In the genomic region with DNA sequence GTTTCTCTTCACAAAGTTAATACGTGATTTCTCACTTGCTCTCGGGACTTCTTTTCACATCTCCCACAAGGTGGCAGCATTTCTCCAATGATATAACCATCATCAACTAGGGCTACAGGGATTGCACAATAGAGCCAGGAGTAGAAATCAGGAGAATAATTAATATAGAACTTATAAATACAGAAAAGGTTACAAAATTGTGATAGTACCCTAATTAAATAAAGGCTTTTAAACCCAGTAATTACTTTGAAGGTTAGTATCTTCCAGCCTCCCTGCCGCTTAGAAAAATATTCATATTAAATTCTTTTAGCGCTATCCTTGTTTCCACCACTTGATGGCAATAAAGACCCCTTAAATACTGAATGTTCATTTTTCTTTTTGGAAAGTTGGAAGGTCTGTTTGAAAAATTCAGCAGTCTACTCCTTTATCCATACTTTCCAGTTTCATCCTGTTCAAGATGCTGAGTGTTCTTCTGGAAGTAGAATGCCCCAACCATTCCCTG, we compare ENCODE assay signal across 8 cellular contexts.
DNase-seq lines count a peak whose midpoint lies in the region; ATAC-seq, FAIRE-seq and TF ChIP-seq lines count a peak whose summit lies in the region.

No MANE protein-coding gene starts in this region.

- no peaks in the 10 kb centered on the region for H3K9me3 Mint-ChIP-seq in activated CD4-positive, alpha-beta T cell treated with anti-CD3 and anti-CD28 coated beads for 36 hours (ENCODE audit: low read depth)
- no peaks in the 10 kb centered on the region for H3K9me3 Mint-ChIP-seq in activated CD8-positive, alpha-beta T cell treated with anti-CD3 and anti-CD28 coated beads for 36 hours

- peak; percentile 36 for DNase-seq in activated CD4-positive, alpha-beta T cell treated with anti-CD3 and anti-CD28 coated beads for 36 hours
- no peak for DNase-seq in activated CD4-positive, alpha-beta T cell treated with anti-CD3 and anti-CD28 coated beads, Interleukin-2, amount 50 U/mL, for 4 hours
- DNase-seq in NCI-H510A treated with DMSO at 0.1 percent for 48 hours (lab: John Stamatoyannopoulos, UW) (peak; percentile 64), frontal cortex (ENCODE audit: low spot score in 2 of 2) (peak; percentile 43 to 60), psoas muscle (no peak)
- peak; percentile 37 for DNase-seq in activated CD8-positive, alpha-beta T cell treated with anti-CD3 and anti-CD28 coated beads for 36 hours

- peak; percentile 97 for FAIRE-seq in frontal cortex (lab: Jason Lieb, UNC)

- peak overlapping the region; percentile 41 for H3K4me3 ChIP-seq in psoas muscle

- H3K4me1 ChIP-seq in psoas muscle = no peaks in the 10 kb centered on the region

- WGBS in psoas muscle, 3 donors = 0 to 14% (median 0%) methylated on average over 4 of the region's 4 CpGs

- peaks cover 3% of the 10 kb centered on the region for H3K4me1 Mint-ChIP-seq in activated CD4-positive, alpha-beta T cell treated with anti-CD3 and anti-CD28 coated beads for 36 hours
- peaks cover 3% of the 10 kb centered on the region for H3K4me1 Mint-ChIP-seq in activated CD8-positive, alpha-beta T cell treated with anti-CD3 and anti-CD28 coated beads for 36 hours (ENCODE audit: low read depth)

- peak; percentile 78 for ATAC-seq in activated CD4-positive, alpha-beta T cell treated with anti-CD3 and anti-CD28 coated beads for 36 hours
- ATAC-seq in GM21423 (IDR thresholded peaks at IDR 0.05; ENCODE audit: unreplicated experiment) (peak; percentile 69), HG03575 (IDR thresholded peaks at IDR 0.05; ENCODE audit: extremely low read depth, insufficient number of reproducible peaks, low FRiP score, unreplicated experiment) (peak; percentile 64), psoas muscle (peak; percentile 70 to 98 (median 84))
- ATAC-seq in activated CD8-positive, alpha-beta T cell treated with anti-CD3 and anti-CD28 coated beads for 36 hours = peak; percentile 78

- H3K27me3 ChIP-seq in psoas muscle (ENCODE audit: insufficient read depth in 3 of 3, low read length in 2 of 3) = no peaks in the 10 kb centered on the region

- H3K9me3 ChIP-seq in psoas muscle = no peaks in the 10 kb centered on the region

- H3K36me3 Mint-ChIP-seq in activated CD4-positive, alpha-beta T cell treated with anti-CD3 and anti-CD28 coated beads for 36 hours (ENCODE audit: low read depth) = no peaks in the 10 kb centered on the region
- no peaks in the 10 kb centered on the region for H3K36me3 Mint-ChIP-seq in activated CD8-positive, alpha-beta T cell treated with anti-CD3 and anti-CD28 coated beads for 36 hours (ENCODE audit: low read depth)

- no peak overlapping the region for H3K4me3 Mint-ChIP-seq in activated CD4-positive, alpha-beta T cell treated with anti-CD3 and anti-CD28 coated beads for 36 hours
- no peak overlapping the region for H3K4me3 Mint-ChIP-seq in activated CD8-positive, alpha-beta T cell treated with anti-CD3 and anti-CD28 coated beads for 36 hours

- TF ChIP-seq CTCF in activated CD8-positive, alpha-beta T cell treated with anti-CD3 and anti-CD28 coated beads for 36 hours (IDR thresholded peaks at IDR 0.05) = peak; percentile 98
- TF ChIP-seq CTCF in psoas muscle (IDR thresholded peaks at IDR 0.05) = peak; percentile 72

- CTCF ChIA-PET in activated CD4-positive, alpha-beta T cell treated with anti-CD3 and anti-CD28 coated beads for 36 hours (lab: Charles Lee) = interaction anchor here (0.7 to 1.2 kb wide), 9 partner anchors 11 to 862 kb away, joined by 3 to 6 read pairs (median 3); no protein-coding TSS in a partner anchor
- CTCF ChIA-PET in activated CD8-positive, alpha-beta T cell treated with anti-CD3 and anti-CD28 coated beads for 36 hours (lab: Charles Lee) = interaction anchor here (0.6 to 1.6 kb wide), 15 partner anchors 9 to 863 kb away, joined by 3 to 14 read pairs (median 4); a partner anchor contains a TSS

- no peak overlapping the region for H3K27ac ChIP-seq in psoas muscle

- H3K27ac Mint-ChIP-seq in activated CD4-positive, alpha-beta T cell treated with anti-CD3 and anti-CD28 coated beads for 36 hours = no peak overlapping the region
- H3K27ac Mint-ChIP-seq in activated CD8-positive, alpha-beta T cell treated with anti-CD3 and anti-CD28 coated beads for 36 hours = no peak overlapping the region

- intact Hi-C loops in activated CD4-positive, alpha-beta T cell treated with anti-CD3 and anti-CD28 coated beads for 36 hours (cut with DNase I, micrococcal nuclease) = loop anchor here (1.0 to 5.0 kb wide), 11 partner anchors 49 to 1331 kb away; no protein-coding TSS in a partner anchor
- intact Hi-C loops in activated CD8-positive, alpha-beta T cell treated with anti-CD3 and anti-CD28 coated beads for 36 hours (cut with micrococcal nuclease) = loop anchor here (1.0 to 5.0 kb wide), 4 partner anchors 56 to 862 kb away; no protein-coding TSS in a partner anchor
- intact Hi-C loops in psoas muscle (cut with DNase I) = loop anchor here (5.0 to 10.0 kb wide), 6 partner anchors 61 to 881 kb away; no protein-coding TSS in a partner anchor

- H3K27me3 Mint-ChIP-seq in activated CD4-positive, alpha-beta T cell treated with anti-CD3 and anti-CD28 coated beads for 36 hours = no peaks in the 10 kb centered on the region
- H3K27me3 Mint-ChIP-seq in activated CD8-positive, alpha-beta T cell treated with anti-CD3 and anti-CD28 coated beads for 36 hours = no peaks in the 10 kb centered on the region

- no peaks in the 10 kb centered on the region for H3K36me3 ChIP-seq in psoas muscle (ENCODE audit: insufficient read depth in 1 of 2, low read depth in 1 of 2)

- POLR2A ChIA-PET in activated CD4-positive, alpha-beta T cell treated with anti-CD3 and anti-CD28 coated beads for 36 hours (lab: Charles Lee) = no interaction called here
- POLR2A ChIA-PET in activated CD8-positive, alpha-beta T cell treated with anti-CD3 and anti-CD28 coated beads for 36 hours (lab: Charles Lee) = no interaction called here

Comparison
In these comparisons a context has a peak if more than half of its experiments do, and no peak if none do; other contexts are left out.
1. DNase-seq: peak in activated CD4-positive, alpha-beta T cell treated with anti-CD3 and anti-CD28 coated beads for 36 hours (single experiment), NCI-H510A treated with DMSO at 0.1 percent for 48 hours (single experiment), activated CD8-positive, alpha-beta T cell treated with anti-CD3 and anti-CD28 coated beads for 36 hours (single experiment) and frontal cortex (2 of 2); none in activated CD4-positive, alpha-beta T cell treated with anti-CD3 and anti-CD28 coated beads, Interleukin-2, amount 50 U/mL, for 4 hours (0 of 2) and psoas muscle (0 of 2).
2. Peak in every context shown above with its lines, with median percentiles within 50 percentile points of each other: ATAC-seq.